Comparison of ENCODE assay signal across 29 cellular contexts in the genomic region with DNA sequence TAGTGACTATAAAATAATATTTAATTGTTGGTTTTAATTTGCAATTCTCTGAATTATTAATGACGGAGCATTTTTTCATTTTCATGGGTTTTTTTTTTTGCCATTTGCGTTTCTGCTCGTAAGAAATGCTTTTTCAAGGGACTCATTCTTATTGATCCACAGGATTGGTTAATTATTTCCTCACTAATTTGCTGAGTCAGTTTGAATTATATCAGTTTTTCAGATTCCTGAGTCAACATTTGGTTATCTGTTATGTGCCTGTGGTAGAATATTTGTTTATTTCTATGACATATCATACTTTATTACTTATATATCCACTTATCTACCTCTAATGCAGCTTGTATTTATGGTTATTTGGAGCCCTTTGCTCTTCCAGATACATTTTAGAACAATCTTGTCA.
"Had no signal": no experiment of that assay in that cellular context is flagged by ENCODE, and none has a peak within 500 bp of the region (broad histone marks: within the 10 kb centered on the region; RNA-seq: fewer than 3 reads in every experiment).

No MANE protein-coding gene starts in this region.

- ATAC-seq: left cardiac atrium; left lung; natural killer cell; sciatic nerve; stimulated activated naive B cell treated with anti-CD40 and anti-IgM and Interleukin-4, amounts not matched to agents 10 μg/mL and 1 μg/mL and 100 μg/mL, for 72 hours; stimulated activated naive CD8-positive, alpha-beta T cell treated with anti-CD3 and anti-CD28 coated beads, Interleukin-15, Interleukin-2, amounts not matched to agents 100 U/mL and 50 U/mL, for 24 hours had no signal

- H3K9ac ChIP-seq: neural progenitor cell, parathyroid adenoma had no signal

- H3K27me3 ChIP-seq: left lung, neural progenitor cell, neutrophil, right atrium auricular region, stomach, testis, thyroid gland, transverse colon, upper lobe of left lung, vagina had no signal

- FAIRE-seq: keratinocyte had no signal

- H3K4me1 ChIP-seq: left lung, neural progenitor cell, parathyroid adenoma, right atrium auricular region, stomach, testis, thyroid gland, transverse colon, upper lobe of left lung, vagina had no signal

- DNase-seq: kidney glomerular epithelial cell; left cardiac atrium; left lung; mesendoderm; naive B cell; natural killer cell; nephron progenitor cell; occipital lobe; stimulated activated CD4-positive, alpha-beta T cell treated with anti-CD3 and anti-CD28 coated beads, Interleukin-12 subunit alpha, Interleukin-12 subunit beta, amount 100 ng/mL, for 4 hours; stimulated activated CD4-positive, alpha-beta T cell treated with anti-CD3 and anti-CD28 coated beads, Interleukin-15, amount 100 ng/mL, for 24 hours; stimulated activated CD4-positive, alpha-beta T cell treated with anti-CD3 and anti-CD28 coated beads, Interleukin-2, amount 100 ng/mL, for 24 hours; stimulated activated CD4-positive, alpha-beta T cell treated with anti-CD3 and anti-CD28 coated beads, Interleukin-4, amount 100 ng/mL, for 1 hour; stimulated activated naive B cell treated with anti-CD40 and anti-IgM and Interleukin-4, amounts not matched to agents 10 μg/mL and 1 μg/mL and 100 μg/mL, for 72 hours; stimulated activated naive CD8-positive, alpha-beta T cell treated with anti-CD3 and anti-CD28 coated beads, Interleukin-15, Interleukin-2, amounts not matched to agents 100 U/mL and 50 U/mL, for 24 hours; stomach; testis; thyroid gland; transverse colon; upper lobe of left lung had no signal

- H3K36me3 ChIP-seq: left lung, neural progenitor cell, neutrophil, right atrium auricular region, stomach, thyroid gland, transverse colon, upper lobe of left lung, vagina had no signal

- H3K4me2 ChIP-seq: hepatocyte, neural progenitor cell had no signal

- H3K27ac ChIP-seq: hepatocyte, left lung, neural progenitor cell, neutrophil, parathyroid adenoma, right atrium auricular region, skin epidermis, stomach, testis, thyroid gland, transverse colon, upper lobe of left lung, vagina had no signal

- H2AFZ ChIP-seq: hepatocyte, neural progenitor cell, parathyroid adenoma had no signal

- H3K4me3 ChIP-seq: hepatocyte, left lung, lung, neural progenitor cell, right atrium auricular region, skin epidermis, stomach, testis, thyroid gland, transverse colon, upper lobe of left lung, vagina had no signal

- H3K9me3 ChIP-seq: neutrophil, right atrium auricular region, stomach, testis, thyroid gland, transverse colon, upper lobe of left lung, vagina had no signal

- H3K79me2 ChIP-seq: hepatocyte, parathyroid adenoma had no signal
